In the genomic region with DNA sequence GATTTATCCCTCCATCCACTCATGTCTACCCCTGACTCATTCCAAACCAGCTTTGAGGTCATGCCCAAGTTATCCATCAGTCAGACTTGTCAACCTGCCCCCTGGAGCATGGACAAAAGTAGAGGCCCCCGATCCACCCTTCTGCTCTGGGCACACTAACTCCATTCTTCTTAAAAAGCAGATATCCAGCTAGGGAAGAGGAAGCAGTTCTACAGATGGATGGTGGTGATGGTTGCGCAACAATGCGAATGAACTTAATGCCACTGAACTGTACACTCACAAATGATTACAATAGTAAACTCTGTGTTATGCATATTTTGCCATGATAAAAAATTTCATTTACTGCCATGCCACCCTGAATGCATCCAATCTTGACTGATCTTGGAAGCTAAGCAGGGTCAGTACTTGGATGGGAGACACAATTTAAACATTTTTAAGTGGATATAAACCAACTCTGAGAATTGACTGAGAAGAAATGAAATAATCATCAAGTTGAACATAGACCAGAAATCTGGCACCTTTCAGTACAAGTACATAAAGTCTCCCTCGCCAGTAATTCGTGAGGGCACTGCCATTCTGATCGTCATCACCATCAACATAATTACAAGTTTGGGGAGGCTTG, we compare ENCODE assay signal across 14 cellular contexts.
DNase-seq lines count a peak whose midpoint lies in the region; ATAC-seq, FAIRE-seq and TF ChIP-seq lines count a peak whose summit lies in the region.
"Had no signal": no experiment of that assay in that cellular context is flagged by ENCODE, and none has a peak within 500 bp of the region (broad histone marks: within the 10 kb centered on the region; RNA-seq: fewer than 3 reads in every experiment).

No MANE protein-coding gene starts in this region.

- no peak overlapping the region for H3K4me3 Mint-ChIP-seq in astrocyte (ENCODE audit: unreplicated experiment)
- H3K4me3 Mint-ChIP-seq in CD14-positive monocyte: no peak overlapping the region

- TF ChIP-seq CTCF in left ventricle myocardium inferior (IDR thresholded peaks at IDR 0.05; ENCODE audit: borderline replicate concordance): no peak
- TF ChIP-seq CTCF in astrocyte (IDR thresholded peaks at IDR 0.05; ENCODE audit: insufficient read depth, low read depth, low read length): no peak
- no peak for TF ChIP-seq CTCF in upper lobe of right lung (IDR thresholded peaks at IDR 0.05)
- TF ChIP-seq CTCF in gastrocnemius medialis (IDR thresholded peaks at IDR 0.05 in 4 of 5, conservative IDR thresholded peaks at IDR 0.05 in 1 of 5): no peak
- TF ChIP-seq CTCF in CD14-positive monocyte (IDR thresholded peaks at IDR 0.05): no peak

- FAIRE-seq in astrocyte (lab: Jason Lieb, UNC): no peak

- peak overlapping the region; percentile 56 for H3K27ac ChIP-seq in left ventricle myocardium inferior (replicated peaks)
- H3K27ac ChIP-seq in astrocyte (ENCODE audit: low read depth, low read length): no peak overlapping the region
- H3K27ac ChIP-seq in upper lobe of right lung: no peak overlapping the region
- H3K27ac ChIP-seq in gastrocnemius medialis: peak overlapping the region in 2 of 4 donors; percentile 5 to 61

- ATAC-seq in Right ventricle myocardium inferior (no peak), upper lobe of right lung (peak; percentile 53), gastrocnemius medialis (no peak)
- ATAC-seq: activated CD4-positive, CD25-positive, alpha-beta regulatory T cell treated with anti-CD3 and anti-CD28 coated beads, Interleukin-2, amount 50 U/mL, for 24 hours had no signal

- no peak for TF ChIP-seq POLR2A in gastrocnemius medialis (IDR thresholded peaks at IDR 0.05)

- H3K36me3 Mint-ChIP-seq in astrocyte (ENCODE audit: low read depth, unreplicated experiment) (peaks cover 11% of the 10 kb centered on the region), CD14-positive monocyte (peaks cover 2 to 7% of the 10 kb centered on the region in 2 donors)

- peaks cover 26% of the 10 kb centered on the region for H3K4me1 ChIP-seq in left ventricle myocardium inferior
- peaks cover 12% of the 10 kb centered on the region for H3K4me1 ChIP-seq in astrocyte (ENCODE audit: insufficient read depth, low read length)
- H3K4me1 ChIP-seq in upper lobe of right lung: peaks cover 6% of the 10 kb centered on the region
- peaks cover 11 to 13% of the 10 kb centered on the region in 2 donors for H3K4me1 ChIP-seq in gastrocnemius medialis

- H3K9ac ChIP-seq in astrocyte (ENCODE audit: low read length): no peak overlapping the region

- H3K27me3 ChIP-seq in left ventricle myocardium inferior (ENCODE audit: low read depth) (peaks cover 14% of the 10 kb centered on the region), astrocyte (ENCODE audit: insufficient read depth, low read length) (no peaks in the 10 kb centered on the region), upper lobe of right lung (no peaks in the 10 kb centered on the region), gastrocnemius medialis (no peaks in the 10 kb centered on the region)

- intact Hi-C loops in left ventricle myocardium inferior (cut with micrococcal nuclease) (no loop called here), Right ventricle myocardium inferior (cut with DNase I) (loop anchor here (5.0 kb wide), 1 partner anchor 194 kb away; no protein-coding TSS in a partner anchor), upper lobe of right lung (cut with DNase I) (no loop called here), gastrocnemius medialis (cut with DNase I; ENCODE audit: low total_unique reads) (no loop called here), CD14-positive monocyte (cut with micrococcal nuclease) (no loop called here)

- H3K36me3 ChIP-seq in left ventricle myocardium inferior: no peaks in the 10 kb centered on the region
- H3K36me3 ChIP-seq in astrocyte (ENCODE audit: insufficient read depth, low read length): no peaks in the 10 kb centered on the region
- H3K36me3 ChIP-seq in upper lobe of right lung: no peaks in the 10 kb centered on the region
- no peaks in the 10 kb centered on the region for H3K36me3 ChIP-seq in gastrocnemius medialis

- no peak overlapping the region for H3K4me2 ChIP-seq in astrocyte (ENCODE audit: low read length)

- H4K20me1 ChIP-seq in astrocyte (ENCODE audit: insufficient read depth, low read length): peaks cover 17% of the 10 kb centered on the region

- H2AFZ ChIP-seq in astrocyte (ENCODE audit: low read depth, low read length): no peak overlapping the region

- H3K4me3 ChIP-seq in left ventricle myocardium inferior (no peak overlapping the region), astrocyte (ENCODE audit: insufficient read depth, low read depth, low read length) (no peak overlapping the region), upper lobe of right lung (no peak overlapping the region), gastrocnemius medialis (no peak overlapping the region)

- DNase-seq in left ventricle myocardium inferior (no peak), Right ventricle myocardium inferior (ENCODE audit: missing footprints) (no peak), astrocyte (ENCODE audit: low read depth) (peak; percentile 6), kidney glomerular epithelial cell (lab: John Stamatoyannopoulos, UW) (peak; percentile 27), upper lobe of right lung (no peak), gastrocnemius medialis (no peak), CD14-positive monocyte (ENCODE audit: low spot score) (no peak), epidermal melanocyte (ENCODE audit: insufficient read length, low spot score) (no peak)
- DNase-seq: activated T-cell treated with anti-CD3 and anti-CD28 coated beads, Interleukin-2, amount 50 U/mL, for 48 hours; DMS79; NCI-H1417 treated with DMSO at 0.1 percent for 48 hours; NCI-H82; posterior cingulate gyrus had no signal

- no peak overlapping the region for H3K27ac Mint-ChIP-seq in astrocyte (ENCODE audit: unreplicated experiment)
- no peak overlapping the region for H3K27ac Mint-ChIP-seq in CD14-positive monocyte

- in situ Hi-C loops in gastrocnemius medialis (cut with MboI; ENCODE audit: low sequenced_read_pairs in 4 of 4): no loop called here

- H3K79me2 ChIP-seq in astrocyte (ENCODE audit: insufficient read depth, low read length): no peaks in the 10 kb centered on the region

- no peaks in the 10 kb centered on the region for H3K9me3 Mint-ChIP-seq in astrocyte (ENCODE audit: unreplicated experiment)
- no peaks in the 10 kb centered on the region for H3K9me3 Mint-ChIP-seq in CD14-positive monocyte

- H3K27me3 Mint-ChIP-seq in astrocyte (ENCODE audit: low read depth, unreplicated experiment) (no peaks in the 10 kb centered on the region), CD14-positive monocyte (ENCODE audit: low read depth in 3 of 3) (peaks cover 0 to 10% (median 7%) of the 10 kb centered on the region in 3 donors)

- H3K4me1 Mint-ChIP-seq in astrocyte (ENCODE audit: low read depth, unreplicated experiment): peaks cover 23% of the 10 kb centered on the region
- H3K4me1 Mint-ChIP-seq in CD14-positive monocyte: peaks cover 28% of the 10 kb centered on the region

- H3K9me3 ChIP-seq in left ventricle myocardium inferior (replicated peaks): no peaks in the 10 kb centered on the region
- H3K9me3 ChIP-seq in astrocyte (ENCODE audit: insufficient read depth, low read depth, low read length): no peaks in the 10 kb centered on the region
- H3K9me3 ChIP-seq in upper lobe of right lung: no peaks in the 10 kb centered on the region
- no peaks in the 10 kb centered on the region for H3K9me3 ChIP-seq in gastrocnemius medialis

Comparison
In these comparisons a context has a peak if more than half of its experiments do, and no peak if none do; other contexts are left out.
1. DNase-seq: peak in astrocyte (single experiment) and kidney glomerular epithelial cell (single experiment); none in left ventricle myocardium inferior (single experiment), Right ventricle myocardium inferior (single experiment), upper lobe of right lung (single experiment), gastrocnemius medialis (0 of 2), CD14-positive monocyte (single experiment) and epidermal melanocyte (single experiment).